8 cellular contexts compared by ENCODE assay signal in the genomic region with DNA sequence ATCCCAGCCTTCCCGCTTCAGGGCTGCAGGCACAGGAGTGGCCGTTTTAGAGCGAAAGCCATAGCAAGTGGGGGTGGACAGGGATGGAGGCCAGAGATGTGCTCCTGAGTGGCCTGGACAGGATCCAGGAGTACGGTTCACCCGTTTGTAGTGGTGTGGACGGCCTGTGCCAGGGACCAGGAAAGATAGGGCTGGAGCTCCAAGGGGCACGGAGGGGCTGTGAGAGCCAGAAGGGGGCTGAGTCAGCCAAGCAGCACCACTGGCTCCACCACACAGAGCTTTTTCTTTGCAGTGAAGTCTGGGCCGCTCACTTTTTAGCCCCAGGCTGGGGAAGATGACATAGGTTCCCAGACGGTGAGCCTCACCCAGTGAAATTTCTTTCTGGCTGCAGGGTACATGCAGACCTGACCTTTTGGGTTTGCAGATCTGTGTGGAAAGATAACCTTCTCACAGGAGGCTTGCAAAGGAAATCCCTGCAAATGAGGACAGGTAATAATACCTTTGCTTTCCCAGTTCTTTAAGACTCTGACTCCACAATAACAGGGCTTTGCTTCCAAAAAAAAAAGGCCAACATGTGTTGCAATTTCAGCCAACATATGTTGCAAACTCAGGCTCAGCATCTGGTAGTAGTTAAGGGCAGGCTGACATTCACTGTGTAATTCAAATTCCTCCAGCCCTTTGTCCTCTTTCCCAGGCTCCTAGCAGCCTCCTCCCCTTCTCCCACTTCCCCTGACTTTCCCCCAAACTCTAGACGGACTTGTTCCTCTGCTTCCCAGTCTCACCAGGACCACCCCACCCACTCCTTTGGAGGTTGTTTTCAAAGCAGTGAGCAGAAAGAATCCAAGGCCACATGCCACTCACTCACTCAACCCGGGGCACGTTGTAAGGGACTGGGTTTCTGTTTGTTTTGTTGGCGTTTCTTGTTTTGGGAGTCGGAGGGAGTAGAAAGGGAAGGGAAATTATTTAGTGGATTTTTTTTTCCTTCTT. TPM values are rescaled to one million over a fixed set of nuclear protein-coding genes. Genes with fewer than 3 reads are reported as not detected.
DNase-seq lines count a peak whose midpoint lies in the region; ATAC-seq and TF ChIP-seq lines count a peak whose summit lies in the region.

No MANE protein-coding gene starts in this region.

- H3K9me2 ChIP-seq in GM23338 (ENCODE audit: insufficient read depth) = no peaks in the 10 kb centered on the region; the same call in none of the 2 replicates

- TF ChIP-seq CTCF in GM23338 (conservative IDR thresholded peaks at IDR 0.05; ENCODE audit: low read depth in 2 of 2) (no peak), heart right ventricle (IDR thresholded peaks at IDR 0.05) (no peak)

- CTCF ChIA-PET in activated CD4-positive, alpha-beta T cell treated with anti-CD3 and anti-CD28 coated beads for 36 hours (lab: Charles Lee) = interaction anchor here (0.7 kb wide), 1 partner anchor 39 kb away, joined by 3 read pairs; no protein-coding TSS in a partner anchor

- H3K4me2 ChIP-seq in GM23338 = peak overlapping the region; percentile 24; the same call in 1 of the 2 replicates

- H3K36me3 ChIP-seq in GM23338 (ENCODE audit: insufficient read depth) (no peaks in the 10 kb centered on the region), adipocyte (ENCODE audit: control insufficient read depth, insufficient read depth, low read length, severe bottlenecking) (no peaks in the 10 kb centered on the region), heart right ventricle (no peaks in the 10 kb centered on the region)

- H3K4me1 ChIP-seq in GM23338 (ENCODE audit: insufficient read depth) (peaks cover 4% of the 10 kb centered on the region), adipocyte (ENCODE audit: control insufficient read depth, insufficient read depth, low read length) (peaks cover 60% of the 10 kb centered on the region), heart right ventricle (peaks cover 12 to 46% (median 32%) of the 10 kb centered on the region in 9 donors)

- peak overlapping the region; percentile 92 for H3K9ac ChIP-seq in adipocyte (ENCODE audit: low read length)

- H2AFZ ChIP-seq in GM23338 = peak overlapping the region; percentile 64

- 21 to 30% methylated on average over 14 of the region's 14 CpGs for WGBS in heart right ventricle, 2 donors

- no peaks in the 10 kb centered on the region for H3K36me3 Mint-ChIP-seq in GM23338 (ENCODE audit: low read depth)
- no peaks in the 10 kb centered on the region for H3K36me3 Mint-ChIP-seq in activated CD4-positive, alpha-beta T cell treated with anti-CD3 and anti-CD28 coated beads for 36 hours (ENCODE audit: low read depth)

- no peak overlapping the region for H3K27ac ChIP-seq in GM23338 (ENCODE audit: low read depth)
- peak overlapping the region; percentile 70 to 85 (median 82) for H3K27ac ChIP-seq in heart right ventricle

- no peaks in the 10 kb centered on the region for H3K79me2 ChIP-seq in GM23338 (replicated peaks; ENCODE audit: insufficient read depth)

- peaks cover 1% of the 10 kb centered on the region for H3K27me3 Mint-ChIP-seq in GM23338 (ENCODE audit: insufficient read depth, low read depth, poor library complexity)
- peaks cover 6% of the 10 kb centered on the region for H3K27me3 Mint-ChIP-seq in activated CD4-positive, alpha-beta T cell treated with anti-CD3 and anti-CD28 coated beads for 36 hours

- 0 out of 3 replicates have a peak, but pooled peaks cover 2% of the 10 kb centered on the region for H3K9me3 Mint-ChIP-seq in GM23338
- H3K9me3 Mint-ChIP-seq in activated CD4-positive, alpha-beta T cell treated with anti-CD3 and anti-CD28 coated beads for 36 hours (ENCODE audit: low read depth) = no peaks in the 10 kb centered on the region

- H3K4me1 Mint-ChIP-seq in GM23338 = peaks cover 20% of the 10 kb centered on the region
- H3K4me1 Mint-ChIP-seq in activated CD4-positive, alpha-beta T cell treated with anti-CD3 and anti-CD28 coated beads for 36 hours = no peaks in the 10 kb centered on the region

- no peaks in the 10 kb centered on the region for H3F3A ChIP-seq in GM23338 (replicated peaks; ENCODE audit: low read depth)

- intact Hi-C loops in heart right ventricle (cut with DNase I) = loop anchor here in 1 of 10 donors (2.0 kb wide), 1 partner anchor 19 kb away; no protein-coding TSS in a partner anchor
- intact Hi-C loops in activated CD4-positive, alpha-beta T cell treated with anti-CD3 and anti-CD28 coated beads for 36 hours (cut with DNase I, micrococcal nuclease) = no loop called here

- H3K27me3 ChIP-seq in GM23338 (ENCODE audit: insufficient read depth) = no peaks in the 10 kb centered on the region
- H3K27me3 ChIP-seq in adipocyte (replicated peaks; ENCODE audit: control insufficient read depth, insufficient read depth, low read length) = no peaks in the 10 kb centered on the region
- H3K27me3 ChIP-seq in heart right ventricle = no peaks in the 10 kb centered on the region

- no peak overlapping the region; the same call in 2 of the 3 replicates for H3K4me3 Mint-ChIP-seq in GM23338
- no peak overlapping the region for H3K4me3 Mint-ChIP-seq in activated CD4-positive, alpha-beta T cell treated with anti-CD3 and anti-CD28 coated beads for 36 hours

- H3K9me3 ChIP-seq in adipocyte (ENCODE audit: control insufficient read depth, low read length) = no peaks in the 10 kb centered on the region
- no peaks in the 10 kb centered on the region for H3K9me3 ChIP-seq in heart right ventricle

- POLR2A ChIA-PET in activated CD4-positive, alpha-beta T cell treated with anti-CD3 and anti-CD28 coated beads for 36 hours (lab: Charles Lee) = no interaction called here

- peak overlapping the region; percentile 53 for H3K27ac Mint-ChIP-seq in GM23338
- H3K27ac Mint-ChIP-seq in activated CD4-positive, alpha-beta T cell treated with anti-CD3 and anti-CD28 coated beads for 36 hours = no peak overlapping the region

- H4K20me1 ChIP-seq in GM23338 (replicated peaks; ENCODE audit: insufficient read depth) = no peaks in the 10 kb centered on the region

- DNase-seq in GM23338 (ENCODE audit: low spot score) (peak; percentile 62), adipocyte (ENCODE audit: low read depth) (peak; percentile 97), heart right ventricle (peak; percentile 67 to 75), skeletal muscle cell (ENCODE audit: low read depth) (peak; percentile 98), NCI-H526 (lab: John Stamatoyannopoulos, UW) (no peak), GM19238 (ENCODE audit: insufficient read length, low spot score) (no peak), occipital lobe (lab: John Stamatoyannopoulos, UW) (no peak)
- no peak for DNase-seq in activated CD4-positive, alpha-beta T cell treated with anti-CD3 and anti-CD28 coated beads for 36 hours

- H3K4me3 ChIP-seq in GM23338 = no peak overlapping the region
- H3K4me3 ChIP-seq in adipocyte (ENCODE audit: low read length) = peak overlapping the region; percentile 77
- H3K4me3 ChIP-seq in heart right ventricle = peak overlapping the region in 1 of 10 donors; percentile 20
- H3K4me3 ChIP-seq in skeletal muscle cell (ENCODE audit: low read depth, low read length) = peak overlapping the region; percentile 1

- ATAC-seq in GM23338 (peak; percentile 93), heart right ventricle (peak; percentile 82 to 95 (median 86))
- no peak for ATAC-seq in activated CD4-positive, alpha-beta T cell treated with anti-CD3 and anti-CD28 coated beads for 36 hours

TF ChIP-seq in GM23338, 12 proteins besides CTCF, POLR2A, EP300 and RAD21 (continues in another document):
- TF ChIP-seq, protein P1, sequence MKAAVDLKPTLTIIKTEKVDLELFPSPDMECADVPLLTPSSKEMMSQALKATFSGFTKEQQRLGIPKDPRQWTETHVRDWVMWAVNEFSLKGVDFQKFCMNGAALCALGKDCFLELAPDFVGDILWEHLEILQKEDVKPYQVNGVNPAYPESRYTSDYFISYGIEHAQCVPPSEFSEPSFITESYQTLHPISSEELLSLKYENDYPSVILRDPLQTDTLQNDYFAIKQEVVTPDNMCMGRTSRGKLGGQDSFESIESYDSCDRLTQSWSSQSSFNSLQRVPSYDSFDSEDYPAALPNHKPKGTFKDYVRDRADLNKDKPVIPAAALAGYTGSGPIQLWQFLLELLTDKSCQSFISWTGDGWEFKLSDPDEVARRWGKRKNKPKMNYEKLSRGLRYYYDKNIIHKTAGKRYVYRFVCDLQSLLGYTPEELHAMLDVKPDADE (IDR thresholded peaks at IDR 0.05) = no peak

RNA-seq across cellular contexts. Expression of a gene that starts 20.3 kb away (rescaled TPM):
- total RNA-seq in GM23338 (2014; rRNA removed; shearing (Covaris generic)) = 123 and 157 TPM in 2 replicates
- 199 and 214 TPM in 2 replicates for polyA plus RNA-seq in GM23338 (2016; fragmentation: Nextera tagmentation; extraction: Ambion mirVana)
- total RNA-seq in heart right ventricle = 100 to 1,000 TPM; 138 to 325 (median 183) TPM
- polyA plus RNA-seq in heart right ventricle = 100 to 1,000 TPM in 1 of 2 donors, 10 to 100 TPM in 1; 83.3 to 208 TPM
- 93.6 TPM for total RNA-seq in occipital lobe
- 10 to 100 TPM; 22.5 to 41.9 TPM for total RNA-seq in activated CD4-positive, alpha-beta T cell treated with anti-CD3 and anti-CD28 coated beads for 36 hours

RNA-seq across cellular contexts. Expression of a gene that starts 59.2 kb away (rescaled TPM):
- 6.4 and 7.0 TPM in 2 replicates for total RNA-seq in GM23338 (2014; rRNA removed; shearing (Covaris generic))
- polyA plus RNA-seq in GM23338 (2016; fragmentation: Nextera tagmentation; extraction: Ambion mirVana) (4.4 and 4.6 TPM in 2 replicates), heart right ventricle (under 1 TPM; 0.35 to 0.37 TPM)
- total RNA-seq in heart right ventricle (under 1 TPM in 5 of 10 donors, not detected in 5; 0.09 to 0.36 (median 0.20) TPM), occipital lobe (1.1 TPM)
- total RNA-seq in activated CD4-positive, alpha-beta T cell treated with anti-CD3 and anti-CD28 coated beads for 36 hours = not detected

Comparison
In these comparisons a context has a peak if more than half of its experiments do, and no peak if none do; other contexts are left out.
1. DNase-seq: peak in GM23338 (single experiment), adipocyte (single experiment), heart right ventricle (2 of 2) and skeletal muscle cell (single experiment); none in NCI-H526 (0 of 2), GM19238 (single experiment), occipital lobe (single experiment) and activated CD4-positive, alpha-beta T cell treated with anti-CD3 and anti-CD28 coated beads for 36 hours (single experiment).